ENCODE assay signal across 15 cellular contexts in the genomic region with DNA sequence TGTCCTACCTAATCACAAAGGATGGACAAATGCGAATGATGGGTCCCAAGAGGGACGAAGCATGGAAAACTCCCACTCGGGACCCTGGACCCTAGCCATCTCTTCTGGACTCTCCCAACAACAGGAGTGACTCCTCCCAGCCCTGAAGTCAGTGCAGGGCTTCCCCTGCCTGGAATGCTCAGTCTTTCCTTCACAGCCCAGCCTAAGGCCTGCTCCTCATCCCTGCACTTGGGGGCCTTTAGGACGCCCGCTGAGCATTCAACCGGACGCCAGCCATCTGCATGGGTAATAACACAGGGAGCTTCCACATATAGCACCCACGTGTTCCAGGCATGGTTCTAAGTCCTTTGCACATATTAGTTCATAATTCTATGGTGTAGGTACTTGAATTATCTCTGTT.
DNase-seq lines count a peak whose midpoint lies in the region; ATAC-seq and TF ChIP-seq lines count a peak whose summit lies in the region.
"Had no signal": no experiment of that assay in that cellular context is flagged by ENCODE, and none has a peak within 500 bp of the region (broad histone marks: within the 10 kb centered on the region; RNA-seq: fewer than 3 reads in every experiment).

No MANE protein-coding gene starts in this region.

- H3K36me3 Mint-ChIP-seq in nephron (ENCODE audit: low read depth), result peaks cover 7% of the 10 kb centered on the region
- H3K36me3 Mint-ChIP-seq: CD14-positive monocyte; CD8-positive, alpha-beta T cell had no signal

- peaks cover 12% of the 10 kb centered on the region for H3K27me3 Mint-ChIP-seq in nephron (ENCODE audit: low read depth)

- H3K9me3 ChIP-seq in esophagus muscularis mucosa (peaks cover 0 to 9% (median 0%) of the 10 kb centered on the region in 4 donors), stomach smooth muscle (ENCODE audit: control insufficient read depth in 2 of 2, low read length in 2 of 2) (peaks cover 0 to 5% of the 10 kb centered on the region in 2 donors)

- TF ChIP-seq CTCF in esophagus muscularis mucosa (IDR thresholded peaks at IDR 0.05) (no peak), nephron (IDR thresholded peaks at IDR 0.05; ENCODE audit: unreplicated experiment in 3 of 3) (no peak)

- H3K27ac ChIP-seq in esophagus muscularis mucosa (replicated peaks in 1 of 4) (peak overlapping the region; percentile 90 to 96 (median 94)), stomach smooth muscle (ENCODE audit: low read length) (peak overlapping the region; percentile 100)
- H3K27ac ChIP-seq: A549 had no signal

- peaks cover 79% of the 10 kb centered on the region for H3K4me1 Mint-ChIP-seq in nephron
- H3K4me1 Mint-ChIP-seq: CD14-positive monocyte had no signal

- TF ChIP-seq POLR2A in esophagus muscularis mucosa (IDR thresholded peaks at IDR 0.05; ENCODE audit: low read depth), result no peak

- no peak overlapping the region for H3K4me3 Mint-ChIP-seq in nephron
- H3K4me3 Mint-ChIP-seq: CD14-positive monocyte; CD8-positive, alpha-beta T cell; GM23338; H9 had no signal

- no peak overlapping the region for H3K9ac ChIP-seq in stomach smooth muscle (ENCODE audit: low read length in 2 of 2)

- H3K27me3 ChIP-seq in esophagus muscularis mucosa (no peaks in the 10 kb centered on the region), stomach smooth muscle (ENCODE audit: control insufficient read depth in 1 of 2, insufficient read depth in 2 of 2, low read length in 2 of 2) (no peaks in the 10 kb centered on the region)
- H3K27me3 ChIP-seq: BE2C had no signal

- no peak for TF ChIP-seq EP300 in esophagus muscularis mucosa (IDR thresholded peaks at IDR 0.05)

- ATAC-seq in Right ventricle myocardium superior (ENCODE audit: poor library complexity) (no peak), Right ventricle myocardium inferior (no peak), GM21737 (IDR thresholded peaks at IDR 0.05; ENCODE audit: unreplicated experiment) (no peak)
- ATAC-seq: A549; CD8-positive, alpha-beta T cell; GM23338 had no signal

- no peaks in the 10 kb centered on the region for H3K36me3 ChIP-seq in esophagus muscularis mucosa
- no peaks in the 10 kb centered on the region for H3K36me3 ChIP-seq in stomach smooth muscle (ENCODE audit: control insufficient read depth in 2 of 2, insufficient read depth in 2 of 2, low read length in 2 of 2)
- H3K36me3 ChIP-seq: BE2C had no signal

- H3K4me3 ChIP-seq in esophagus muscularis mucosa (no peak overlapping the region), stomach smooth muscle (ENCODE audit: low read length in 2 of 2) (no peak overlapping the region)
- H3K4me3 ChIP-seq: A549, GM23338 had no signal

- H3K4me1 ChIP-seq in esophagus muscularis mucosa (peaks cover 30 to 91% (median 67%) of the 10 kb centered on the region in 4 donors), stomach smooth muscle (ENCODE audit: control insufficient read depth, insufficient read depth, low read length) (peaks cover 72% of the 10 kb centered on the region)
- H3K4me1 ChIP-seq: A549 had no signal

- peaks cover 6% of the 10 kb centered on the region for H3K9me3 Mint-ChIP-seq in nephron

- peak; percentile 20 for DNase-seq in Right ventricle myocardium superior
- no peak for DNase-seq in Right ventricle myocardium inferior (ENCODE audit: missing footprints)
- no peak for DNase-seq in esophagus muscularis mucosa (ENCODE audit: extremely low spot score)
- no peak for DNase-seq in NCI-H526 (lab: John Stamatoyannopoulos, UW)
- DNase-seq: CD8-positive, alpha-beta T cell; COR-L47; H9; IMR-90 had no signal

- intact Hi-C loops in Right ventricle myocardium superior (cut with DNase I), result no loop called here
- intact Hi-C loops in Right ventricle myocardium inferior (cut with DNase I), result no loop called here
- intact Hi-C loops in esophagus muscularis mucosa (cut with DNase I), result loop anchor here (5.0 to 10.0 kb wide), 2 partner anchors 208 to 235 kb away; partner anchors contain the start of gene KLHL29

- 92% methylated on average over 8 of the region's 8 CpGs for WGBS in esophagus muscularis mucosa

- peak overlapping the region in 2 of 3 experiments; percentile 67 to 76 for H3K27ac Mint-ChIP-seq in nephron
- H3K27ac Mint-ChIP-seq: CD14-positive monocyte; CD8-positive, alpha-beta T cell; GM23338; H9 had no signal
